8 cellular contexts compared by ENCODE assay signal in the genomic region with DNA sequence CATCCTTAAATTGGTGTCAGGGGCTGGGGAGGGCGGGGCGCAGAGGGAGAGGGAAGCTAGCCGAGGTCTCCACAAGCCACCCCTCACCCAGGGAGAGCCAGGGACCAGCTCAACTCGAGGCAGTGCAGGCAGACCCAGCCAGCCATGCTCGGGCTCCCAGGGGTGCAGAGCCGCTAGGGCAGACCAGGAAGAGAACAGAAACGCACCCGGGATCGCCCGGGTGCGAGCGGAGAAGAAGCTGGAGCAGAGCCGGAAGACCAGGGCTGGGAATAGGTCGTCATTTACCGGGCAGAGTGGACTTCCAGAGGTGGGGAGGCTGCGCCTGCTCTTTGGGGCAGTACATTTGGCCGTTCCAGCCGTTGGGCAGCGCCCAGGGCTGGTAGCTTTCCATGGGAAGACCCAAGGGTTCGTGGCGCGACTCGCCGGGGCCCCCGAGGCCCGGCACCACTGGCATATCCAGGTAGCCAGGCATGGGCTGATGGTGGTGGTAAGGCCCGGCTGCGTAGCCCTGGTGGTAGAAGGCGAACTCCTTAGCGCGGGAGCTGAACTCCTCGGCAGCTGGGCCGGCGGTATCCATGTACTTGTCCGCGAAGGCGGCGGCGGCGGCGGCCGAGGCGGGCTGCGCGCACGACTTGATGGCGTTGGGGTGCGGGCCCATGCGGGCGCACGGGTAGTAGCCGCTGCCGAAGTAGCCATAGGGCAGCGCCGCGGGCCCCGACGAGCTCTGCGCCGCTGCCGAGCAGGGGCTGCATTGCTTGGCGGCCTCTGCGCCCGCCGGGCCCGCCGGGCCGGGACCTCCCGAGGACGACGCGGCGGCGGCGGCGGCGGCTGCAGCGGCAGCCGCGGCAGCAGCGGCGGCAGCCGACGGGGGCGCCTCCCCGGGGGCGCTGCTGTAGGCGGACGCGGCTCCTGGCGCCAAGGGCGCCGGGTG. TPM values are rescaled to one million over a fixed set of nuclear protein-coding genes. Genes with fewer than 3 reads are reported as not detected.
A peak's percentile ranks its signal among the peaks of the same experiment; 100 is the strongest.
DNase-seq lines count a peak whose midpoint lies in the region; TF ChIP-seq lines count a peak whose summit lies in the region.

No MANE protein-coding gene starts in this region.

- DNase-seq in HAP-1 (ENCODE audit: low spot score in 2 of 2) (peak in 1 of 2 experiments; percentile 46), NCI-H146 treated with DMSO at 0.1 percent for 48 hours (lab: John Stamatoyannopoulos, UW; ENCODE audit: unreplicated experiment) (no peak), NCI-H226 (no peak), thyroid gland (no peak)
- DNase-seq in activated T-helper 1 cell treated with anti-CD3 and anti-CD28 coated beads, Interleukin-12 subunit alpha, Interleukin-12 subunit beta, Interleukin-2, Interleukin-4 antibody, amounts not matched to agents 30 ng/mL and 10 ng/mL and 1 ng/mL, durations not matched to agents 14 hours and 24 hours and 36 hours (ENCODE audit: low spot score) = no peak
- no peak for DNase-seq in stimulated activated CD4-positive, alpha-beta T cell treated with anti-CD3 and anti-CD28 coated beads, Interleukin-1b, Interleukin-23, amount 100 ng/mL, for 48 hours

- peaks cover 28% of the 10 kb centered on the region for H3K4me1 ChIP-seq in BLaER1
- peaks cover 19% of the 10 kb centered on the region for H3K4me1 ChIP-seq in HAP-1
- H3K4me1 ChIP-seq in muscle layer of colon (ENCODE audit: insufficient read depth, low read length) = peaks cover 13% of the 10 kb centered on the region
- H3K4me1 ChIP-seq in thyroid gland = peaks cover 4 to 25% of the 10 kb centered on the region in 2 donors

- H3K9me3 ChIP-seq in BLaER1 (no peaks in the 10 kb centered on the region), HAP-1 (no peaks in the 10 kb centered on the region), muscle layer of colon (ENCODE audit: low read length) (no peaks in the 10 kb centered on the region), thyroid gland (no peaks in the 10 kb centered on the region)

- no peak for TF ChIP-seq CTCF in thyroid gland (IDR thresholded peaks at IDR 0.05)

- H3K9ac ChIP-seq in BLaER1 (no peak overlapping the region), muscle layer of colon (ENCODE audit: low read length) (peak overlapping the region; percentile 87)

- H3K4me3 Mint-ChIP-seq in activated T-helper 1 cell treated with anti-CD3 and anti-CD28 coated beads, Interleukin-12 subunit alpha, Interleukin-12 subunit beta, Interleukin-2, Interleukin-4 antibody, amounts not matched to agents 30 ng/mL and 10 ng/mL and 1 ng/mL, durations not matched to agents 14 hours and 24 hours and 36 hours = no peak overlapping the region

- no peaks in the 10 kb centered on the region for H3K36me3 Mint-ChIP-seq in activated T-helper 1 cell treated with anti-CD3 and anti-CD28 coated beads, Interleukin-12 subunit alpha, Interleukin-12 subunit beta, Interleukin-2, Interleukin-4 antibody, amounts not matched to agents 30 ng/mL and 10 ng/mL and 1 ng/mL, durations not matched to agents 14 hours and 24 hours and 36 hours (ENCODE audit: low read depth)

- peak overlapping the region; percentile 67 for H3K4me3 ChIP-seq in BLaER1
- H3K4me3 ChIP-seq in HAP-1 = peak overlapping the region; percentile 65
- H3K4me3 ChIP-seq in muscle layer of colon (ENCODE audit: low read depth in 1 of 2, low read length in 2 of 2) = peak overlapping the region; percentile 86 to 92
- H3K4me3 ChIP-seq in thyroid gland (replicated peaks in 1 of 3) = no peak overlapping the region

- peaks cover 97% of the 10 kb centered on the region for H4K20me1 ChIP-seq in BLaER1

- H3K27me3 ChIP-seq in BLaER1 (peaks cover 100% of the 10 kb centered on the region), HAP-1 (ENCODE audit: low read depth) (no peaks in the 10 kb centered on the region), muscle layer of colon (ENCODE audit: control insufficient read depth in 1 of 2, insufficient read depth in 2 of 2, low read length in 2 of 2) (peaks cover 41 to 58% of the 10 kb centered on the region in 2 donors), thyroid gland (peaks cover 74% of the 10 kb centered on the region)

- H3K9me3 Mint-ChIP-seq in activated T-helper 1 cell treated with anti-CD3 and anti-CD28 coated beads, Interleukin-12 subunit alpha, Interleukin-12 subunit beta, Interleukin-2, Interleukin-4 antibody, amounts not matched to agents 30 ng/mL and 10 ng/mL and 1 ng/mL, durations not matched to agents 14 hours and 24 hours and 36 hours = no peaks in the 10 kb centered on the region

- H3K4me1 Mint-ChIP-seq in activated T-helper 1 cell treated with anti-CD3 and anti-CD28 coated beads, Interleukin-12 subunit alpha, Interleukin-12 subunit beta, Interleukin-2, Interleukin-4 antibody, amounts not matched to agents 30 ng/mL and 10 ng/mL and 1 ng/mL, durations not matched to agents 14 hours and 24 hours and 36 hours (ENCODE audit: low read depth) = no peaks in the 10 kb centered on the region

- WGBS in thyroid gland, 2 donors = 3 to 7% methylated on average over 12 to 19 of the region's 93 CpGs

- H3K27ac ChIP-seq in BLaER1 = no peak overlapping the region
- peak overlapping the region; percentile 86 for H3K27ac ChIP-seq in muscle layer of colon (ENCODE audit: low read depth, low read length)
- no peak overlapping the region for H3K27ac ChIP-seq in thyroid gland

- peak overlapping the region; percentile 81 for H3K27ac Mint-ChIP-seq in activated T-helper 1 cell treated with anti-CD3 and anti-CD28 coated beads, Interleukin-12 subunit alpha, Interleukin-12 subunit beta, Interleukin-2, Interleukin-4 antibody, amounts not matched to agents 30 ng/mL and 10 ng/mL and 1 ng/mL, durations not matched to agents 14 hours and 24 hours and 36 hours

- H3K4me2 ChIP-seq in BLaER1 = peak overlapping the region; percentile 93

- intact Hi-C loops in activated T-helper 1 cell treated with anti-CD3 and anti-CD28 coated beads, Interleukin-12 subunit alpha, Interleukin-12 subunit beta, Interleukin-2, Interleukin-4 antibody, amounts not matched to agents 30 ng/mL and 10 ng/mL and 1 ng/mL, durations not matched to agents 14 hours and 24 hours and 36 hours (cut with micrococcal nuclease) = loop anchor here (2.0 to 10.0 kb wide), 6 partner anchors 14 to 1653 kb away; partner anchors contain the start of gene HOXA11
- intact Hi-C loops in thyroid gland (cut with DNase I) = loop anchor here (5.0 to 10.0 kb wide), 2 partner anchors 823 to 896 kb away; no protein-coding TSS in a partner anchor

- H3K27me3 Mint-ChIP-seq in activated T-helper 1 cell treated with anti-CD3 and anti-CD28 coated beads, Interleukin-12 subunit alpha, Interleukin-12 subunit beta, Interleukin-2, Interleukin-4 antibody, amounts not matched to agents 30 ng/mL and 10 ng/mL and 1 ng/mL, durations not matched to agents 14 hours and 24 hours and 36 hours (ENCODE audit: insufficient read depth) = peaks cover 83% of the 10 kb centered on the region

- no peak for TF ChIP-seq POLR2A in thyroid gland (IDR thresholded peaks at IDR 0.05)

- in situ Hi-C loops in HAP-1 (cut with MboI; ENCODE audit: low sequenced_read_pairs) = loop anchor here (5.0 kb wide), 2 partner anchors 723 to 818 kb away; no protein-coding TSS in a partner anchor

- H3K36me3 ChIP-seq in BLaER1 (no peaks in the 10 kb centered on the region), HAP-1 (replicated peaks) (peaks cover 16% of the 10 kb centered on the region), muscle layer of colon (ENCODE audit: insufficient read depth, low read length) (no peaks in the 10 kb centered on the region), thyroid gland (no peaks in the 10 kb centered on the region)

RNA-seq across cellular contexts. Expression of gene HOXA13, which starts 0.8 kb away (rescaled TPM):
- not detected in 2 replicates for total RNA-seq in activated T-helper 1 cell treated with anti-CD3 and anti-CD28 coated beads, Interleukin-12 subunit alpha, Interleukin-12 subunit beta, Interleukin-2, Interleukin-4 antibody, amounts not matched to agents 30 ng/mL and 10 ng/mL and 1 ng/mL, durations not matched to agents 14 hours and 24 hours and 36 hours
- not detected for total RNA-seq in thyroid gland

RNA-seq across cellular contexts. Expression of gene HOXA11, which starts 14.1 kb away (rescaled TPM):
- not detected in 2 replicates for total RNA-seq in activated T-helper 1 cell treated with anti-CD3 and anti-CD28 coated beads, Interleukin-12 subunit alpha, Interleukin-12 subunit beta, Interleukin-2, Interleukin-4 antibody, amounts not matched to agents 30 ng/mL and 10 ng/mL and 1 ng/mL, durations not matched to agents 14 hours and 24 hours and 36 hours
- not detected for total RNA-seq in thyroid gland

RNA-seq across cellular contexts. Expression of gene HOXA10, which starts 25.0 kb away (rescaled TPM):
- not detected in 2 replicates for total RNA-seq in activated T-helper 1 cell treated with anti-CD3 and anti-CD28 coated beads, Interleukin-12 subunit alpha, Interleukin-12 subunit beta, Interleukin-2, Interleukin-4 antibody, amounts not matched to agents 30 ng/mL and 10 ng/mL and 1 ng/mL, durations not matched to agents 14 hours and 24 hours and 36 hours
- total RNA-seq in thyroid gland = 1 to 10 TPM in 1 of 4 donors, not detected in 3; 4.0 TPM

RNA-seq across cellular contexts. Expression of gene HOXA9, which starts 33.8 kb away (rescaled TPM):
- total RNA-seq in activated T-helper 1 cell treated with anti-CD3 and anti-CD28 coated beads, Interleukin-12 subunit alpha, Interleukin-12 subunit beta, Interleukin-2, Interleukin-4 antibody, amounts not matched to agents 30 ng/mL and 10 ng/mL and 1 ng/mL, durations not matched to agents 14 hours and 24 hours and 36 hours = not detected in 2 replicates
- 1 to 10 TPM in 1 of 4 donors, under 1 TPM in 2, not detected in 1; 0.63 to 1.9 (median 0.67) TPM for total RNA-seq in thyroid gland

RNA-seq across cellular contexts. Expression of gene HOXA7, which starts 42.7 kb away (rescaled TPM):
- total RNA-seq in activated T-helper 1 cell treated with anti-CD3 and anti-CD28 coated beads, Interleukin-12 subunit alpha, Interleukin-12 subunit beta, Interleukin-2, Interleukin-4 antibody, amounts not matched to agents 30 ng/mL and 10 ng/mL and 1 ng/mL, durations not matched to agents 14 hours and 24 hours and 36 hours = not detected in 2 replicates
- total RNA-seq in thyroid gland = 1 to 10 TPM in 1 of 4 donors, under 1 TPM in 3; 0.34 to 2.1 (median 0.74) TPM

Comparison
In these comparisons a context has a peak if more than half of its experiments do, and no peak if none do; other contexts are left out.
1. H3K4me3 ChIP-seq: peak in BLaER1 (single experiment), HAP-1 (single experiment) and muscle layer of colon (2 of 2); none in thyroid gland (0 of 3).